Comparison of ENCODE assay signal across 19 cellular contexts in genomic region chr15:71083349-71083748, GRCh38. TPM values are rescaled to one million over a fixed set of nuclear protein-coding genes. Genes with fewer than 3 reads are reported as not detected.
DNase-seq lines count a peak whose midpoint lies in the region; ATAC-seq and TF ChIP-seq lines count a peak whose summit lies in the region.
"Had no signal": no experiment of that assay in that cellular context is flagged by ENCODE, and none has a peak within 500 bp of the region (broad histone marks: within the 10 kb centered on the region; RNA-seq: fewer than 3 reads in every experiment).

No MANE protein-coding gene starts in this region.

- no peak overlapping the region for H3K4me3 ChIP-seq in choroid plexus epithelial cell (ENCODE audit: low read depth, low read length)
- H3K4me3 ChIP-seq in right cardiac atrium (ENCODE audit: low read length), result no peak overlapping the region
- peak overlapping the region; percentile 31 for H3K4me3 ChIP-seq in thoracic aorta
- H3K4me3 ChIP-seq: cardiac muscle cell, right lobe of liver had no signal

- H3K27ac ChIP-seq in right cardiac atrium (ENCODE audit: low read length) (no peak overlapping the region), thoracic aorta (peak overlapping the region; percentile 84 to 95)
- H3K27ac ChIP-seq: cardiac muscle cell, KMS-11, right lobe of liver had no signal

- ATAC-seq in right cardiac atrium, result peak; percentile 85 to 93
- peak; percentile 73 for ATAC-seq in thoracic aorta (ENCODE audit: insufficient number of reproducible peaks, low FRiP score, low read depth)
- ATAC-seq in HG03520 (IDR thresholded peaks at IDR 0.05; ENCODE audit: unreplicated experiment), result no peak
- ATAC-seq in GM18498 (IDR thresholded peaks at IDR 0.05; ENCODE audit: unreplicated experiment), result no peak
- ATAC-seq: natural killer cell treated with Interleukin-12 subunit alpha and Interleukin-12 subunit beta and Interleukin-15 and Interleukin-18, amount 100 ng/mL, for 72 hours; right lobe of liver had no signal

- H3K27me3 ChIP-seq in right cardiac atrium (ENCODE audit: control insufficient read depth, insufficient read depth), result no peaks in the 10 kb centered on the region
- H3K27me3 ChIP-seq in thoracic aorta (replicated peaks; ENCODE audit: insufficient read depth), result no peaks in the 10 kb centered on the region
- H3K27me3 ChIP-seq: cardiac muscle cell, right lobe of liver had no signal

- no peak for TF ChIP-seq CTCF in choroid plexus epithelial cell (conservative IDR thresholded peaks at IDR 0.05; ENCODE audit: low read depth, low read length)
- TF ChIP-seq CTCF in thoracic aorta (IDR thresholded peaks at IDR 0.05), result no peak

- intact Hi-C loops in right cardiac atrium (cut with DNase I), result no loop called here

- H3K4me1 ChIP-seq in right cardiac atrium (ENCODE audit: control insufficient read depth, insufficient read depth, low read length) (no peaks in the 10 kb centered on the region), thoracic aorta (ENCODE audit: control insufficient read depth in 1 of 2, low read depth in 2 of 2) (peaks cover 30 to 56% of the 10 kb centered on the region in 2 donors)
- H3K4me1 ChIP-seq: BE2C, right lobe of liver had no signal

- H3K9me3 ChIP-seq in right cardiac atrium (ENCODE audit: control insufficient read depth, low read length) (no peaks in the 10 kb centered on the region), thoracic aorta (no peaks in the 10 kb centered on the region)
- H3K9me3 ChIP-seq: BE2C, right lobe of liver had no signal

- WGBS in right cardiac atrium, result 50% methylated on average over 5 of the region's 5 CpGs

- DNase-seq in GM04504 (ENCODE audit: low read depth) (peak; percentile 71), choroid plexus epithelial cell (ENCODE audit: low read depth) (peak; percentile 43), right cardiac atrium (peak in 2 of 3 donors; percentile 56 to 74), thoracic aorta (ENCODE audit: low spot score) (peak; percentile 72), HUDEP-2 (lab: John Stamatoyannopoulos, UW; ENCODE audit: unreplicated experiment in 76 of 76) (no peak), nucleus accumbens (lab: John Stamatoyannopoulos, UW) (no peak)
- DNase-seq: activated naive CD4-positive, alpha-beta T cell treated with anti-CD3 and anti-CD28 coated beads for 36 hours; BE2C; HFFc6; hypothalamus; OCI-M1; right lobe of liver; stimulated activated naive CD4-positive, alpha-beta T cell treated with Interleukin-2 at 50 U/mL for 16 hours; SW 1271 had no signal

- no peaks in the 10 kb centered on the region for H3K36me3 ChIP-seq in thoracic aorta
- H3K36me3 ChIP-seq: BE2C, cardiac muscle cell, right lobe of liver had no signal

RNA-seq across cellular contexts. Expression of gene THSD4, which starts 31.9 kb away (rescaled TPM):
- total RNA-seq in right cardiac atrium (10 to 100 TPM; 63.6 to 93.8 (median 73.8) TPM), thoracic aorta (100 to 1,000 TPM in 1 of 2 donors, 10 to 100 TPM in 1; 71.2 to 150 TPM)
- polyA plus RNA-seq in right cardiac atrium, result 40.5 TPM
- total RNA-seq: activated naive CD4-positive, alpha-beta T cell treated with anti-CD3 and anti-CD28 coated beads for 36 hours; natural killer cell treated with Interleukin-12 subunit alpha and Interleukin-12 subunit beta and Interleukin-15 and Interleukin-18, amount 100 ng/mL, for 72 hours had no signal

Comparison
In these comparisons a context has a peak if more than half of its experiments do, and no peak if none do; other contexts are left out.
1. DNase-seq: peak in GM04504 (single experiment), choroid plexus epithelial cell (single experiment), right cardiac atrium (2 of 3) and thoracic aorta (single experiment); none in HUDEP-2 (0 of 76) and nucleus accumbens (0 of 56).
2. ATAC-seq: peak in right cardiac atrium (2 of 2) and thoracic aorta (single experiment); none in HG03520 (single experiment) and GM18498 (single experiment).